18 cellular contexts compared by ENCODE assay signal in the genomic region with DNA sequence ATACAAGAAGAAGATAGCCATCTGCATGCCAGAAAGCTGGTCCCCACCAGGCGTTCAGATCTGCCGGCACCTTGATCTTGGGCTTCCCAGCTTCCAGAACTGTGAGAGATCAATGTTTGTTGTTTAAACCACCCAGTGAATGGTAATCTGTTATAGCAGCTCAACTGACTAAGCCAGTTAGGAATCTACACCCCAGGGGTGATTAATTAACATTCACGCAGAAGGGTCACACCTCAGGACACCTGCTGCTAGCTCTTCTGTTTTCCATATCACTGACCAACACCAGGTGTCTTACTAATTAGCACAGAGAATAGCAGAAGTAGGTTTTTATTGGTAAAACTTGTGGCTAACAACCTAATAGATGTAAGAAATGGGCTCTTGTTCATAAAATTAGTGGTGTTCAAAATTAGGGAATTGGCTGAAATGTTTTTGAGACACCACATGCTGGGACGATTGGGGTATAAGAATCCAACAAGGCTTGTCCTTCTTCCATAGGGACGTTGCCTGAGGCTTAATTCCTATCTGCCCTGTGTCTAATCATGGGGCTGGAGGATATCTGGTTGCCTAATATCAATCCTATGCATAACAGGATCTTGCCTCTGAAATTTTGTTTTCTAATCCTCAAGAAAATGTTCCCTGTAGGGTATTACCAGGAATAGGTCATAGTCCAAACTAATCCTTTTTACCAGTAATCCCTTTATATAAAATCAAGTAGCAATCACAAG. TPM values are rescaled to one million over a fixed set of nuclear protein-coding genes. Genes with fewer than 3 reads are reported as not detected.
DNase-seq lines count a peak whose midpoint lies in the region; ATAC-seq and TF ChIP-seq lines count a peak whose summit lies in the region.
"Had no signal": no experiment of that assay in that cellular context is flagged by ENCODE, and none has a peak within 500 bp of the region (broad histone marks: within the 10 kb centered on the region; RNA-seq: fewer than 3 reads in every experiment).

No MANE protein-coding gene starts in this region.

- 10% methylated on average over 5 of the region's 5 CpGs for WGBS in HUES64

- H3K4me1 Mint-ChIP-seq in WTC11: peaks cover 20% of the 10 kb centered on the region
- H3K4me1 Mint-ChIP-seq in activated T-cell treated with anti-CD3 and anti-CD28 coated beads, Interleukin-2, amount 50 U/mL, for 72 hours (ENCODE audit: low read depth): peaks cover 14% of the 10 kb centered on the region
- H3K4me1 Mint-ChIP-seq: activated naive CD4-positive, alpha-beta T cell treated with anti-CD3 and anti-CD28 coated beads, Interleukin-2, amount 10 ng/mL, durations not matched to agents 7 days and 5 days had no signal

- H3K9me3 Mint-ChIP-seq in WTC11: peaks cover 4% of the 10 kb centered on the region
- H3K9me3 Mint-ChIP-seq in activated T-cell treated with anti-CD3 and anti-CD28 coated beads, Interleukin-2, amount 50 U/mL, for 72 hours: no peaks in the 10 kb centered on the region
- H3K9me3 Mint-ChIP-seq: activated naive CD4-positive, alpha-beta T cell treated with anti-CD3 and anti-CD28 coated beads, Interleukin-2, amount 10 ng/mL, durations not matched to agents 7 days and 5 days; mesothelial cell of epicardium had no signal

- no peak overlapping the region for H3K4me3 Mint-ChIP-seq in WTC11
- no peak overlapping the region for H3K4me3 Mint-ChIP-seq in activated T-cell treated with anti-CD3 and anti-CD28 coated beads, Interleukin-2, amount 50 U/mL, for 72 hours
- H3K4me3 Mint-ChIP-seq: activated naive CD4-positive, alpha-beta T cell treated with anti-CD3 and anti-CD28 coated beads, Interleukin-2, amount 10 ng/mL, durations not matched to agents 7 days and 5 days; mesothelial cell of epicardium had no signal

- no peak overlapping the region for H3K9ac ChIP-seq in HUES64 (ENCODE audit: low read depth, low read length)

- no peaks in the 10 kb centered on the region for H3K27me3 ChIP-seq in HUES64 (ENCODE audit: insufficient read depth, low read length)
- H3K27me3 ChIP-seq in BE2C: no peaks in the 10 kb centered on the region

- H3K27ac ChIP-seq in HUES64 (ENCODE audit: low read depth, low read length): peak overlapping the region; percentile 72; the same call in 1 of the 2 replicates
- H3K27ac ChIP-seq: skin epidermis had no signal

- DNase-seq in GM10248 (ENCODE audit: extremely low spot score) (peak; percentile 35), WTC11 (ENCODE audit: low spot score) (peak; percentile 31), iPS-NIHi11 (ENCODE audit: low spot score) (peak; percentile 67), DMS53 (lab: John Stamatoyannopoulos, UW) (no peak), omental fat pad (ENCODE audit: low spot score) (no peak), BE2C (no peak)
- no peak for DNase-seq in activated T-cell treated with anti-CD3 and anti-CD28 coated beads, Interleukin-2, amount 50 U/mL, for 72 hours
- DNase-seq: activated CD4-positive, CD25-positive, alpha-beta regulatory T cell treated with anti-CD3 and anti-CD28 coated beads, Interleukin-2, amount 50 U/mL, for 72 hours; activated CD8-positive, alpha-beta memory T cell treated with anti-CD3 and anti-CD28 coated beads, Interleukin-2, amount 50 U/mL, for 48 hours; activated naive CD4-positive, alpha-beta T cell treated with anti-CD3 and anti-CD28 coated beads, Interleukin-2, amount 10 ng/mL, durations not matched to agents 7 days and 5 days; Calu3; effector CD8-positive, alpha-beta T cell; MV-4-11; stimulated activated naive CD4-positive, alpha-beta T cell treated with Interleukin-2 at 50 U/mL for 16 hours; T-helper 1 cell had no signal

- CTCF ChIA-PET in GM10248 (lab: Yijun Ruan, JAX): no interaction called here
- CTCF ChIA-PET in WTC11 (lab: Charles Lee): interaction anchor here (1.1 kb wide), 1 partner anchor 33 kb away, joined by 6 read pairs; no protein-coding TSS in a partner anchor

- no peak overlapping the region for H3K4me3 ChIP-seq in HUES64 (ENCODE audit: low read length)
- H3K4me3 ChIP-seq in BE2C (ENCODE audit: low read depth, low read length): no peak overlapping the region
- H3K4me3 ChIP-seq: skin epidermis had no signal

- peaks cover 13% of the 10 kb centered on the region for H3K27me3 Mint-ChIP-seq in WTC11 (ENCODE audit: low read depth)
- H3K27me3 Mint-ChIP-seq in activated T-cell treated with anti-CD3 and anti-CD28 coated beads, Interleukin-2, amount 50 U/mL, for 72 hours (ENCODE audit: low read depth): no peaks in the 10 kb centered on the region
- H3K27me3 Mint-ChIP-seq: activated naive CD4-positive, alpha-beta T cell treated with anti-CD3 and anti-CD28 coated beads, Interleukin-2, amount 10 ng/mL, durations not matched to agents 7 days and 5 days had no signal

- H3K36me3 ChIP-seq in HUES64 (ENCODE audit: insufficient read depth, low read length): no peaks in the 10 kb centered on the region
- no peaks in the 10 kb centered on the region for H3K36me3 ChIP-seq in BE2C

- no peaks in the 10 kb centered on the region for H3K36me3 Mint-ChIP-seq in WTC11
- no peaks in the 10 kb centered on the region for H3K36me3 Mint-ChIP-seq in activated T-cell treated with anti-CD3 and anti-CD28 coated beads, Interleukin-2, amount 50 U/mL, for 72 hours (ENCODE audit: insufficient read depth in 2 of 2)
- H3K36me3 Mint-ChIP-seq: activated naive CD4-positive, alpha-beta T cell treated with anti-CD3 and anti-CD28 coated beads, Interleukin-2, amount 10 ng/mL, durations not matched to agents 7 days and 5 days; mesothelial cell of epicardium had no signal

- H3K9me3 ChIP-seq in HUES64 (ENCODE audit: insufficient read depth, low read depth, low read length) (no peaks in the 10 kb centered on the region), BE2C (no peaks in the 10 kb centered on the region)

- TF ChIP-seq CTCF in GM10248 (IDR thresholded peaks at IDR 0.05; ENCODE audit: control extremely low read depth, extremely low read depth, low read depth, missing control alignments) (no peak), WTC11 (IDR thresholded peaks at IDR 0.05) (no peak), omental fat pad (IDR thresholded peaks at IDR 0.05) (no peak), BE2C (IDR thresholded peaks at IDR 0.05; ENCODE audit: low read depth, low read length) (no peak)

- ATAC-seq in WTC11 (peak; percentile 83), omental fat pad (ENCODE audit: low FRiP score) (no peak)
- no peak for ATAC-seq in activated T-cell treated with anti-CD3 and anti-CD28 coated beads, Interleukin-2, amount 50 U/mL, for 72 hours (replicated peaks in 1 of 2)

- H3K27ac Mint-ChIP-seq in WTC11: no peak overlapping the region
- H3K27ac Mint-ChIP-seq in activated T-cell treated with anti-CD3 and anti-CD28 coated beads, Interleukin-2, amount 50 U/mL, for 72 hours: no peak overlapping the region
- H3K27ac Mint-ChIP-seq: activated naive CD4-positive, alpha-beta T cell treated with anti-CD3 and anti-CD28 coated beads, Interleukin-2, amount 10 ng/mL, durations not matched to agents 7 days and 5 days; mesothelial cell of epicardium had no signal

- peaks cover 31% of the 10 kb centered on the region for H3K4me1 ChIP-seq in HUES64 (ENCODE audit: insufficient read depth, low read length)
- H3K4me1 ChIP-seq in BE2C: peaks cover 13% of the 10 kb centered on the region

- POLR2A ChIA-PET in GM10248 (lab: Yijun Ruan, JAX): no interaction called here
- POLR2A ChIA-PET in WTC11 (lab: Charles Lee): interaction anchor here (0.6 kb wide), 2 partner anchors 42 to 517 kb away, joined by 3 to 6 read pairs; a partner anchor contains a TSS

TF ChIP-seq in WTC11, 78 proteins besides CTCF, POLR2A, EP300 and RAD21:
- no peak for TF ChIP-seq NR3C1 (CRISPR knock-in tag; conservative IDR thresholded peaks at IDR 0.05; ENCODE audit: low read depth)
- peak; percentile 59; the same call in 1 of the 2 replicates for TF ChIP-seq TEAD1 (CRISPR knock-in tag; IDR thresholded peaks at IDR 0.05)
- TF ChIP-seq ZNF423 (CRISPR knock-in tag; IDR thresholded peaks at IDR 0.05): peak; percentile 84

RNA-seq across cellular contexts. Expression of a gene that starts 42.0 kb away (rescaled TPM):
- 9.8 TPM for polyA plus RNA-seq in HUES64 (2013, experiment 1 of 2)
- 14.6 TPM for polyA plus RNA-seq in HUES64 (2013, experiment 2 of 2)
- total RNA-seq in WTC11 (2021): 20.4 to 24.2 TPM (median 23.2 TPM) in 3 replicates
- total RNA-seq in activated T-cell treated with anti-CD3 and anti-CD28 coated beads, Interleukin-2, amount 50 U/mL, for 72 hours: 10 to 100 TPM; 47.2 to 57.7 TPM
- total RNA-seq in omental fat pad: 10 to 100 TPM; 12.2 to 58.6 (median 30.1) TPM
- polyA plus RNA-seq in BE2C (2012; ENCODE audit: insufficient read depth, insufficient read length, low read depth): 38.2 TPM

Comparison
In these comparisons a context has a peak if more than half of its experiments do, and no peak if none do; other contexts are left out.
1. DNase-seq: peak in GM10248 (single experiment), WTC11 (single experiment) and iPS-NIHi11 (single experiment); none in activated T-cell treated with anti-CD3 and anti-CD28 coated beads, Interleukin-2, amount 50 U/mL, for 72 hours (0 of 2), DMS53 (single experiment), omental fat pad (single experiment) and BE2C (single experiment).